ENCODE assay signal across 8 cellular contexts in genomic region chr14:55130194-55130550, GRCh38. TPM values are rescaled to one million over a fixed set of nuclear protein-coding genes. Genes with fewer than 3 reads are reported as not detected.
DNase-seq lines count a peak whose midpoint lies in the region; ATAC-seq and TF ChIP-seq lines count a peak whose summit lies in the region.

No MANE protein-coding gene starts in this region.

- peak overlapping the region; percentile 74 for H3K4me2 ChIP-seq in OCI-LY3 (ENCODE audit: low read length)
- H3K4me2 ChIP-seq in trophoblast cell (ENCODE audit: low read length), result peak overlapping the region; percentile 79

- H3K4me3 ChIP-seq in OCI-LY3 (ENCODE audit: low read length) (peak overlapping the region; percentile 81), trophoblast cell (ENCODE audit: low read depth, low read length) (peak overlapping the region; percentile 73)

- H3K79me2 ChIP-seq in OCI-LY3 (ENCODE audit: low read length) (peaks cover 51% of the 10 kb centered on the region), trophoblast cell (ENCODE audit: control insufficient read depth, insufficient read depth, low read length, poor library complexity) (peaks cover 11% of the 10 kb centered on the region)

- DNase-seq in DMS53 treated with DMSO at 0.1 percent for 48 hours (lab: John Stamatoyannopoulos, UW; ENCODE audit: unreplicated experiment) (peak; percentile 43), fibroblast of gingiva (ENCODE audit: low read depth) (peak; percentile 52), trophoblast cell (peak; percentile 93 to 96), GM20000 (ENCODE audit: low spot score) (no peak), putamen (ENCODE audit: low spot score) (no peak)

- H3K4me1 ChIP-seq in OCI-LY3 (ENCODE audit: low read length) (peaks cover 36% of the 10 kb centered on the region), trophoblast cell (ENCODE audit: control insufficient read depth in 1 of 2, insufficient read depth in 2 of 2, low read length in 2 of 2) (peaks cover 10 to 17% of the 10 kb centered on the region in 2 experiments)

- peak overlapping the region; percentile 26 for H2BK12ac ChIP-seq in trophoblast cell (ENCODE audit: low read length)

- H3K14ac ChIP-seq in trophoblast cell (ENCODE audit: low read length), result no peak overlapping the region

- H3K36me3 ChIP-seq in OCI-LY3 (replicated peaks; ENCODE audit: low read depth, low read length) (peaks cover 35% of the 10 kb centered on the region), trophoblast cell (ENCODE audit: control insufficient read depth in 1 of 2, insufficient read depth in 2 of 2, low read length in 2 of 2) (peaks cover 0 to 3% of the 10 kb centered on the region in 2 experiments)

- peak overlapping the region; percentile 23 for H4K8ac ChIP-seq in trophoblast cell (ENCODE audit: low read depth, low read length)

- no peaks in the 10 kb centered on the region for H3K9me3 ChIP-seq in OCI-LY3 (ENCODE audit: insufficient read depth, low read length)
- H3K9me3 ChIP-seq in trophoblast cell (ENCODE audit: insufficient read depth, low read depth, low read length), result no peaks in the 10 kb centered on the region

- 0 out of 2 replicates have a peak, but pooled peaks cover 4% of the 10 kb centered on the region for H3K27me3 ChIP-seq in OCI-LY3 (ENCODE audit: low read depth, low read length)
- H3K27me3 ChIP-seq in trophoblast cell (ENCODE audit: insufficient read depth, low read length), result no peaks in the 10 kb centered on the region

- H3K79me1 ChIP-seq in trophoblast cell (ENCODE audit: low read length), result peaks cover 11% of the 10 kb centered on the region

- no peak overlapping the region for H2AK5ac ChIP-seq in trophoblast cell (ENCODE audit: low read length)

- H2AFZ ChIP-seq in OCI-LY3 (ENCODE audit: low read depth, low read length), result no peak overlapping the region
- no peak overlapping the region for H2AFZ ChIP-seq in trophoblast cell (ENCODE audit: insufficient read depth, low read length, poor library complexity)

- peak overlapping the region; percentile 72 for H3K4ac ChIP-seq in trophoblast cell (ENCODE audit: low read depth, low read length)

- H3K9ac ChIP-seq in OCI-LY3 (ENCODE audit: low read length), result peak overlapping the region; percentile 94
- peak overlapping the region; percentile 5 for H3K9ac ChIP-seq in trophoblast cell (ENCODE audit: low read length)

- no peak overlapping the region for H2BK5ac ChIP-seq in trophoblast cell (ENCODE audit: low read depth, low read length, poor library complexity)

- H2BK120ac ChIP-seq in trophoblast cell (ENCODE audit: insufficient read depth, low read length, poor library complexity), result no peak overlapping the region

- peaks cover 22% of the 10 kb centered on the region for H4K20me1 ChIP-seq in OCI-LY3 (ENCODE audit: insufficient read depth, low read length)

- no peak overlapping the region for H4K12ac ChIP-seq in trophoblast cell (ENCODE audit: low read depth, low read length)

- peak overlapping the region; percentile 41 for H3K18ac ChIP-seq in trophoblast cell (ENCODE audit: low read length)

- peak overlapping the region; percentile 85 for H3K27ac ChIP-seq in OCI-LY3 (ENCODE audit: low read length)
- H3K27ac ChIP-seq in trophoblast cell (ENCODE audit: low read depth, low read length), result no peak overlapping the region

- no peak overlapping the region for H3K23ac ChIP-seq in trophoblast cell (ENCODE audit: low read length)

- no peak overlapping the region for H4K91ac ChIP-seq in trophoblast cell (ENCODE audit: low read depth, low read length)

- WGBS in trophoblast cell (ENCODE audit: extremely low coverage, insufficient coverage, insufficient read length), result no CpG with 5 or more reads among the region's 10 CpGs

- no peak for ATAC-seq in GM19467 (IDR thresholded peaks at IDR 0.05; ENCODE audit: unreplicated experiment)
- ATAC-seq in GM21360 (IDR thresholded peaks at IDR 0.05; ENCODE audit: unreplicated experiment), result no peak

- TF ChIP-seq CTCF in OCI-LY3 (IDR thresholded peaks at IDR 0.05; ENCODE audit: low read depth, low read length), result no peak
- TF ChIP-seq CTCF in GM20000 (IDR thresholded peaks at IDR 0.05; ENCODE audit: extremely low read depth, missing control alignments), result no peak

RNA-seq across cellular contexts. Expression of gene LGALS3, which starts 1.1 kb away (rescaled TPM):
- 107 and 114 TPM in 2 replicates for polyA plus RNA-seq in trophoblast cell (2013)

Comparison
In these comparisons a context has a peak if more than half of its experiments do, and no peak if none do; other contexts are left out.
1. DNase-seq: peak in DMS53 treated with DMSO at 0.1 percent for 48 hours (single experiment), fibroblast of gingiva (single experiment) and trophoblast cell (2 of 2); none in GM20000 (single experiment) and putamen (single experiment).